ENCODE assay signal across 17 cellular contexts in genomic region chr3:106059953-106060517, GRCh38.
DNase-seq lines count a peak whose midpoint lies in the region; TF ChIP-seq lines count a peak whose summit lies in the region.
"Had no signal": no experiment of that assay in that cellular context is flagged by ENCODE, and none has a peak within 500 bp of the region (broad histone marks: within the 10 kb centered on the region; RNA-seq: fewer than 3 reads in every experiment).

No MANE protein-coding gene starts in this region.

- DNase-seq in activated naive CD4-positive, alpha-beta T cell (lab: John Stamatoyannopoulos, UW) = no peak
- DNase-seq in Jurkat, Clone E6-1 (ENCODE audit: low read depth, low spot score) = peak; percentile 6
- DNase-seq in amniotic epithelial cell (ENCODE audit: low read depth) = peak; percentile 27
- DNase-seq in nephron progenitor cell = no peak
- DNase-seq in osteocyte (ENCODE audit: extremely low spot score, unreplicated experiment) = no peak
- no peak for DNase-seq in stimulated activated naive CD4-positive, alpha-beta T cell (lab: John Stamatoyannopoulos, UW)
- no peak for DNase-seq in SKM-1 (lab: John Stamatoyannopoulos, UW; ENCODE audit: unreplicated experiment)
- DNase-seq: EL, NCI-H1105, NCI-H2081 treated with DMSO at 0.1 percent for 48 hours, NCI-H524, NCI-H82, PC-3, SJCRH30 had no signal

- H3K27ac Mint-ChIP-seq in activated naive CD4-positive, alpha-beta T cell treated with anti-CD3 and anti-CD28 coated beads, Interleukin-2, amount 50 U/mL, for 24 hours = peak overlapping the region; percentile 43
- H3K27ac Mint-ChIP-seq in nephron progenitor cell (peak overlapping the region; percentile 60), osteocyte (ENCODE audit: unreplicated experiment) (no peak overlapping the region)
- H3K27ac Mint-ChIP-seq: B cell, GM23338 had no signal

- no peak for TF ChIP-seq CTCF in nephron progenitor cell (IDR thresholded peaks at IDR 0.05)
- TF ChIP-seq CTCF in osteocyte (IDR thresholded peaks at IDR 0.05) = no peak

- H3K36me3 Mint-ChIP-seq in activated naive CD4-positive, alpha-beta T cell treated with anti-CD3 and anti-CD28 coated beads, Interleukin-2, amount 50 U/mL, for 24 hours = peaks cover 1% of the 10 kb centered on the region
- H3K36me3 Mint-ChIP-seq in nephron progenitor cell (ENCODE audit: low read depth) = no peaks in the 10 kb centered on the region
- H3K36me3 Mint-ChIP-seq in osteocyte (ENCODE audit: unreplicated experiment) = peaks cover 5% of the 10 kb centered on the region

- H3K4me1 Mint-ChIP-seq in activated naive CD4-positive, alpha-beta T cell treated with anti-CD3 and anti-CD28 coated beads, Interleukin-2, amount 50 U/mL, for 24 hours = peaks cover 14% of the 10 kb centered on the region
- H3K4me1 Mint-ChIP-seq in nephron progenitor cell (peaks cover 14% of the 10 kb centered on the region), osteocyte (ENCODE audit: unreplicated experiment) (peaks cover 24% of the 10 kb centered on the region)
- H3K4me1 Mint-ChIP-seq: B cell, GM23338 had no signal

- H3K4me3 Mint-ChIP-seq in activated naive CD4-positive, alpha-beta T cell treated with anti-CD3 and anti-CD28 coated beads, Interleukin-2, amount 50 U/mL, for 24 hours = no peak overlapping the region
- H3K4me3 Mint-ChIP-seq in nephron progenitor cell (no peak overlapping the region), osteocyte (ENCODE audit: unreplicated experiment) (no peak overlapping the region)
- H3K4me3 Mint-ChIP-seq: B cell, GM23338 had no signal

- no peak overlapping the region for H3K4me3 ChIP-seq in Jurkat, Clone E6-1 (ENCODE audit: low read length)
- H3K4me3 ChIP-seq: GM23338, SJCRH30 had no signal

- H3K9me3 Mint-ChIP-seq in activated naive CD4-positive, alpha-beta T cell treated with anti-CD3 and anti-CD28 coated beads, Interleukin-2, amount 50 U/mL, for 24 hours = peaks cover 15% of the 10 kb centered on the region
- H3K9me3 Mint-ChIP-seq in nephron progenitor cell (peaks cover 31% of the 10 kb centered on the region), osteocyte (ENCODE audit: unreplicated experiment) (peaks cover 18% of the 10 kb centered on the region)

- no peaks in the 10 kb centered on the region for H3K27me3 Mint-ChIP-seq in activated naive CD4-positive, alpha-beta T cell treated with anti-CD3 and anti-CD28 coated beads, Interleukin-2, amount 50 U/mL, for 24 hours
- no peaks in the 10 kb centered on the region for H3K27me3 Mint-ChIP-seq in nephron progenitor cell (ENCODE audit: low read depth, poor library complexity)
- no peaks in the 10 kb centered on the region for H3K27me3 Mint-ChIP-seq in osteocyte (ENCODE audit: unreplicated experiment)
- H3K27me3 Mint-ChIP-seq: B cell had no signal

Comparison
In these comparisons a context has a peak if more than half of its experiments do, and no peak if none do; other contexts are left out.
1. DNase-seq: peak in Jurkat, Clone E6-1 (single experiment) and amniotic epithelial cell (single experiment); none in activated naive CD4-positive, alpha-beta T cell (0 of 4), nephron progenitor cell (single experiment), osteocyte (single experiment), stimulated activated naive CD4-positive, alpha-beta T cell (0 of 6) and SKM-1 (single experiment).